Comparison of ENCODE assay signal across 1 cellular context in genomic region chr12:130775953-130776856, GRCh38.
TF ChIP-seq lines count a peak whose summit lies in the region.

No MANE protein-coding gene starts in this region.

TF ChIP-seq in HepG2, 621 proteins besides CTCF, POLR2A, EP300 and RAD21 (continued from another document and continues in another):
- TF ChIP-seq E2F1 (CRISPR knock-in tag; IDR thresholded peaks at IDR 0.05): no peak
- peak; percentile 64; the same call in 1 of the 2 replicates for TF ChIP-seq TFAP4 (IDR thresholded peaks at IDR 0.05; ENCODE audit: borderline replicate concordance, low read depth)
- peak; percentile 66 for TF ChIP-seq MXD4 (CRISPR knock-in tag; IDR thresholded peaks at IDR 0.05)
- TF ChIP-seq TBL1XR1 (IDR thresholded peaks at IDR 0.05; ENCODE audit: borderline replicate concordance, low read length, partially characterized antibody): no peak
- no peak for TF ChIP-seq SMYD3 (CRISPR knock-in tag; IDR thresholded peaks at IDR 0.05)
- no peak for TF ChIP-seq PBX3 (CRISPR knock-in tag; IDR thresholded peaks at IDR 0.05; ENCODE audit: borderline replicate concordance)
- TF ChIP-seq ZNF207 (IDR thresholded peaks at IDR 0.05; ENCODE audit: borderline replicate concordance): no peak
- no peak for TF ChIP-seq DZIP1 (CRISPR knock-in tag; IDR thresholded peaks at IDR 0.05)
- peak; percentile 22; the same call in 1 of the 2 replicates for TF ChIP-seq THAP11 (CRISPR knock-in tag; IDR thresholded peaks at IDR 0.05)
- TF ChIP-seq ZNF17 (CRISPR knock-in tag; IDR thresholded peaks at IDR 0.05): no peak
- peak; percentile 62; the same call in 1 of the 2 replicates for TF ChIP-seq FOSL1 (CRISPR knock-in tag; IDR thresholded peaks at IDR 0.05; ENCODE audit: borderline replicate concordance)
- TF ChIP-seq ZNF704 (CRISPR knock-in tag; IDR thresholded peaks at IDR 0.05; ENCODE audit: borderline replicate concordance): 0 out of 2 replicates have a peak, but pooled peaks have one; percentile 36
- peak; percentile 67; the same call in 1 of the 2 replicates for TF ChIP-seq ZMYM4 (CRISPR knock-in tag; IDR thresholded peaks at IDR 0.05)
- no peak for TF ChIP-seq HES4 (CRISPR knock-in tag; IDR thresholded peaks at IDR 0.05; ENCODE audit: borderline replicate concordance)
- no peak for TF ChIP-seq ZNF572 (CRISPR knock-in tag; IDR thresholded peaks at IDR 0.05)
- TF ChIP-seq MAFG (CRISPR knock-in tag; IDR thresholded peaks at IDR 0.05): no peak
- no peak for TF ChIP-seq ZNF773 (CRISPR knock-in tag; IDR thresholded peaks at IDR 0.05; ENCODE audit: borderline replicate concordance)
- TF ChIP-seq ZNF644 (CRISPR knock-in tag; IDR thresholded peaks at IDR 0.05; ENCODE audit: low read depth): no peak; the same call in 1 of the 2 replicates
- no peak for TF ChIP-seq ZBTB46 (CRISPR knock-in tag; IDR thresholded peaks at IDR 0.05; ENCODE audit: borderline replicate concordance)
- no peak; the same call in 1 of the 2 replicates for TF ChIP-seq ESRRA (CRISPR knock-in tag; IDR thresholded peaks at IDR 0.05; ENCODE audit: low read depth)
- 0 out of 2 replicates have a peak, but pooled peaks have one; percentile 23 for TF ChIP-seq NFKB2 (CRISPR knock-in tag; IDR thresholded peaks at IDR 0.05; ENCODE audit: borderline replicate concordance)
- peak; percentile 43; the same call in 1 of the 2 replicates for TF ChIP-seq TARDBP (CRISPR knock-in tag; IDR thresholded peaks at IDR 0.05)
- no peak for TF ChIP-seq ZNF251 (CRISPR knock-in tag; IDR thresholded peaks at IDR 0.05)
- TF ChIP-seq SALL2 (CRISPR knock-in tag; IDR thresholded peaks at IDR 0.05): 0 out of 2 replicates have a peak, but pooled peaks have one; percentile 16
- no peak for TF ChIP-seq ATAD3A (CRISPR knock-in tag; IDR thresholded peaks at IDR 0.05)
- no peak; the same call in 1 of the 2 replicates for TF ChIP-seq ZNF274 (CRISPR knock-in tag; IDR thresholded peaks at IDR 0.05)
- no peak for TF ChIP-seq PRDM10 (CRISPR knock-in tag; IDR thresholded peaks at IDR 0.05; ENCODE audit: low read depth)
- TF ChIP-seq ZNF512B (CRISPR knock-in tag; IDR thresholded peaks at IDR 0.05; ENCODE audit: borderline replicate concordance): no peak
- TF ChIP-seq ZBTB49 (CRISPR knock-in tag; IDR thresholded peaks at IDR 0.05; ENCODE audit: borderline replicate concordance): no peak
- no peak for TF ChIP-seq ZNF569 (CRISPR knock-in tag; IDR thresholded peaks at IDR 0.05; ENCODE audit: borderline replicate concordance)
- peak; percentile 34; the same call in 1 of the 2 replicates for TF ChIP-seq ZKSCAN8 (CRISPR knock-in tag; IDR thresholded peaks at IDR 0.05; ENCODE audit: borderline replicate concordance)
- TF ChIP-seq ZMYM2 (CRISPR knock-in tag; IDR thresholded peaks at IDR 0.05): peak; percentile 40; the same call in 1 of the 2 replicates
